Comparison of ENCODE assay signal across 20 cellular contexts in the genomic region with DNA sequence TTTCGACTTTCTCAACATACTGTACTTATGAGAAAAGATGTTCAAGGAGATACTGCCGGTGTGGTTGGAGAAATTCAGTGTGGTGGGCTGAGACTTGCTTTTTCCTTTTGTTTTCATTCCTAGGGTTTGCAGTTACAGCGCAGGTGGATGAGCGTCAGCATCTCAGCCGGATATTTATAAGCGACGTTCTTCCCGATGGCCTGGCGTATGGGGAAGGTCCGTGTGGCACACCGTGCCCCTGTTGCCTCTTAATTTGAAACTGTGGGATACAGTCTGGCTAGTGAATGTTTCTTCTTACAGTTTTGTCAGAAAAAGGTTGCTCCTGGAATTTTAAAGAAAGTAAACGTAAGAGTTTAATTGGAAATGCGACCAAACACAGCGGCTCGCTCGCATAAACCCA.
DNase-seq lines count a peak whose midpoint lies in the region; ATAC-seq, FAIRE-seq and TF ChIP-seq lines count a peak whose summit lies in the region.
"Had no signal": no experiment of that assay in that cellular context is flagged by ENCODE, and none has a peak within 500 bp of the region (broad histone marks: within the 10 kb centered on the region; RNA-seq: fewer than 3 reads in every experiment).

No MANE protein-coding gene starts in this region.

- H2AFZ ChIP-seq in OCI-LY7 (ENCODE audit: low read length) (peak overlapping the region; percentile 95), K562 (ENCODE audit: low read depth, low read length) (no peak overlapping the region)

- no peak for TF ChIP-seq CTCF in GM12864 (IDR thresholded peaks at IDR 0.05; ENCODE audit: low read depth, low read length, missing control alignments)
- no peak for TF ChIP-seq CTCF in OCI-LY7 (conservative IDR thresholded peaks at IDR 0.05; ENCODE audit: low read length)
- no peak for TF ChIP-seq CTCF in K562 (IDR thresholded peaks at IDR 0.05 in 2 of 3, conservative IDR thresholded peaks at IDR 0.05 in 1 of 3; ENCODE audit: insufficient read depth in 2 of 3, low read depth in 1 of 3, low read length in 3 of 3)
- no peak for TF ChIP-seq CTCF in BE2C (IDR thresholded peaks at IDR 0.05; ENCODE audit: low read depth, low read length)
- TF ChIP-seq CTCF in foreskin fibroblast (IDR thresholded peaks at IDR 0.05; ENCODE audit: low read depth, low read length) = no peak

- no peak for TF ChIP-seq EP300 in K562 (IDR thresholded peaks at IDR 0.05; ENCODE audit: low read length)

- H3K27ac ChIP-seq in OCI-LY7 (ENCODE audit: low read depth, low read length, poor library complexity, severe bottlenecking) (peak overlapping the region; percentile 81), K562 (ENCODE audit: extremely low read depth, low read depth, low read length) (no peak overlapping the region)
- H3K27ac ChIP-seq: C4-2B, RWPE1 had no signal

- H3K79me2 ChIP-seq in OCI-LY7 (ENCODE audit: insufficient read depth, low read depth, low read length) = peaks cover 16% of the 10 kb centered on the region; the same call in 1 of the 2 replicates
- H3K79me2 ChIP-seq in K562 (ENCODE audit: control insufficient read depth, insufficient read depth, low read length) = no peaks in the 10 kb centered on the region

- no peaks in the 10 kb centered on the region for H3K36me3 ChIP-seq in OCI-LY7 (ENCODE audit: insufficient read depth, low read length)
- H3K36me3 ChIP-seq in K562 (ENCODE audit: control insufficient read depth, insufficient read depth, low read length) = no peaks in the 10 kb centered on the region
- H3K36me3 ChIP-seq in BE2C = no peaks in the 10 kb centered on the region

- H3K4me2 ChIP-seq in OCI-LY7 (ENCODE audit: low read length) (peak overlapping the region; percentile 92), K562 (ENCODE audit: insufficient read depth, low read length) (no peak overlapping the region)

- intact Hi-C loops in OCI-LY7 (cut with micrococcal nuclease; ENCODE audit: unreplicated experiment) (no loop called here), K562 (cut with micrococcal nuclease) (no loop called here)

- H3K4me1 ChIP-seq in OCI-LY7 (ENCODE audit: insufficient read depth, low read length, poor library complexity, severe bottlenecking) = peaks cover 69% of the 10 kb centered on the region
- no peaks in the 10 kb centered on the region for H3K4me1 ChIP-seq in K562 (replicated peaks in 1 of 2; ENCODE audit: control insufficient read depth in 2 of 2, insufficient read depth in 2 of 2, low read length in 2 of 2)
- no peaks in the 10 kb centered on the region for H3K4me1 ChIP-seq in BE2C

- FAIRE-seq in K562 (lab: Jason Lieb, UNC) = no peak
- FAIRE-seq: G401.6, HepG2 had no signal

- ATAC-seq in K562 (no peak), GM21717 (IDR thresholded peaks at IDR 0.05; ENCODE audit: unreplicated experiment) (no peak)
- no peak for ATAC-seq in stimulated activated memory B cell treated with anti-CD40 and anti-IgM and Interleukin-4, amounts not matched to agents 10 μg/mL and 1 μg/mL and 100 μg/mL, for 72 hours
- ATAC-seq: HepG2 had no signal

- CTCF ChIA-PET in OCI-LY7 (lab: Charles Lee; ENCODE audit: unreplicated experiment) (interaction anchor here (0.6 to 1.2 kb wide), 2 partner anchors 8 to 66 kb away, joined by 3 read pairs; no protein-coding TSS in a partner anchor), K562 (lab: Yijun Ruan, JAX; ENCODE audit: low intra/inter-chr PET ratio) (interaction anchor here (0.6 kb wide), 1 partner anchor 10 kb away, joined by 3 read pairs; no protein-coding TSS in a partner anchor)

- POLR2A ChIA-PET in OCI-LY7 (lab: Charles Lee) = interaction anchor here (0.7 to 2.3 kb wide), 3 partner anchors 11 to 135 kb away, joined by 3 to 11 read pairs (median 5); no protein-coding TSS in a partner anchor
- POLR2A ChIA-PET in K562 (lab: Yijun Ruan, JAX) = no interaction called here

- BruUV-seq in OCI-LY7 (replicated peaks; lab: Mats Ljungman, UMichigan) (no TSS peak), K562 (replicated peaks; lab: Mats Ljungman, UMichigan) (no TSS peak)

- no peaks in the 10 kb centered on the region for H3K36me3 Mint-ChIP-seq in stimulated activated memory B cell treated with anti-CD40 and anti-IgM and Interleukin-4, amounts not matched to agents 10 μg/mL and 1 μg/mL and 100 μg/mL, for 72 hours

- H3K27me3 Mint-ChIP-seq in stimulated activated memory B cell treated with anti-CD40 and anti-IgM and Interleukin-4, amounts not matched to agents 10 μg/mL and 1 μg/mL and 100 μg/mL, for 72 hours = no peaks in the 10 kb centered on the region

- no peaks in the 10 kb centered on the region for H4K20me1 ChIP-seq in OCI-LY7 (ENCODE audit: insufficient read depth, low read length)
- no peaks in the 10 kb centered on the region for H4K20me1 ChIP-seq in K562 (replicated peaks; ENCODE audit: control insufficient read depth, insufficient read depth, low read length)

- no peaks in the 10 kb centered on the region for H3K9me3 Mint-ChIP-seq in stimulated activated memory B cell treated with anti-CD40 and anti-IgM and Interleukin-4, amounts not matched to agents 10 μg/mL and 1 μg/mL and 100 μg/mL, for 72 hours

- 13% methylated on average over 15 of the region's 16 CpGs for WGBS in K562 (ENCODE audit: insufficient coverage, low coverage, missing lambda C conversion rate)

- TF ChIP-seq POLR2A in K562 (conservative IDR thresholded peaks at IDR 0.05) = no peak

- H3K27ac Mint-ChIP-seq in stimulated activated memory B cell treated with anti-CD40 and anti-IgM and Interleukin-4, amounts not matched to agents 10 μg/mL and 1 μg/mL and 100 μg/mL, for 72 hours = peak overlapping the region; percentile 94

- H3K9ac ChIP-seq in K562 (ENCODE audit: insufficient read depth in 1 of 2, low read depth in 2 of 2, low read length in 2 of 2) = no peak overlapping the region

- no peaks in the 10 kb centered on the region for H3K9me1 ChIP-seq in K562 (ENCODE audit: control insufficient read depth, insufficient read depth, low read length)

- in situ Hi-C loops in K562 (cut with MboI) = no loop called here

- H3K27me3 ChIP-seq in K562 (ENCODE audit: control insufficient read depth in 2 of 2, insufficient read depth in 2 of 2, low read length in 2 of 2) = peaks cover 30 to 36% of the 10 kb centered on the region in 2 experiments
- no peaks in the 10 kb centered on the region for H3K27me3 ChIP-seq in BE2C

- H3K9me2 ChIP-seq in OCI-LY7 (ENCODE audit: insufficient read depth, low read length) = no peaks in the 10 kb centered on the region

- peaks cover 46% of the 10 kb centered on the region for H3K4me1 Mint-ChIP-seq in stimulated activated memory B cell treated with anti-CD40 and anti-IgM and Interleukin-4, amounts not matched to agents 10 μg/mL and 1 μg/mL and 100 μg/mL, for 72 hours

- H3K4me3 ChIP-seq in GM12864 (ENCODE audit: low read depth, low read length) = peak overlapping the region; percentile 78
- peak overlapping the region; percentile 65 for H3K4me3 ChIP-seq in OCI-LY7 (ENCODE audit: low read depth, low read length, poor library complexity, severe bottlenecking)
- no peak overlapping the region for H3K4me3 ChIP-seq in K562
- H3K4me3 ChIP-seq in BE2C (ENCODE audit: low read depth, low read length) = no peak overlapping the region
- H3K4me3 ChIP-seq in foreskin fibroblast (ENCODE audit: low read depth in 1 of 2, low read length in 2 of 2) = no peak overlapping the region

- DNase-seq in GM12864 (ENCODE audit: low read depth) = no peak
- no peak for DNase-seq in OCI-LY7 (ENCODE audit: low spot score)
- no peak for DNase-seq in K562 (ENCODE audit: extremely low read depth in 1 of 4, low spot score in 3 of 4)
- no peak for DNase-seq in BE2C
- no peak for DNase-seq in foreskin fibroblast
- DNase-seq in activated CD4-positive, alpha-beta T cell treated with anti-CD3 and anti-CD28 coated beads for 1 hour = no peak
- DNase-seq: DMS 273 treated with DMSO at 0.1 percent for 48 hours; DND-41; Karpas-422; NCI-H1417 treated with DMSO at 0.1 percent for 48 hours; NCI-H1930; NCI-H2171 treated with DMSO at 0.1 percent for 48 hours; NCI-H446 treated with DMSO at 0.1 percent for 48 hours; NK-92 treated with Interleukin-12 subunit alpha and Interleukin-12 subunit beta, amount 100 ng/mL, for 24 hours had no signal

- no peaks in the 10 kb centered on the region for H3K9me3 ChIP-seq in OCI-LY7 (ENCODE audit: low read length)
- H3K9me3 ChIP-seq in K562 (replicated peaks; ENCODE audit: control insufficient read depth, insufficient read depth, low read depth, low read length) = no peaks in the 10 kb centered on the region
- no peaks in the 10 kb centered on the region for H3K9me3 ChIP-seq in BE2C

- TF ChIP-seq RAD21 in K562 (CRISPR knock-in tag; conservative IDR thresholded peaks at IDR 0.05 in 1 of 2, IDR thresholded peaks at IDR 0.05 in 1 of 2) = no peak

- peak overlapping the region; percentile 16 for H3K4me3 Mint-ChIP-seq in stimulated activated memory B cell treated with anti-CD40 and anti-IgM and Interleukin-4, amounts not matched to agents 10 μg/mL and 1 μg/mL and 100 μg/mL, for 72 hours

TF ChIP-seq in K562, 482 proteins besides CTCF, POLR2A, EP300 and RAD21:
- TF ChIP-seq DPF2 (IDR thresholded peaks at IDR 0.05) (no peak), BMI1 (IDR thresholded peaks at IDR 0.05; ENCODE audit: low read length) (0 out of 2 replicates have a peak, but pooled peaks have one; percentile 3)
- TF ChIP-seq, protein P1, sequence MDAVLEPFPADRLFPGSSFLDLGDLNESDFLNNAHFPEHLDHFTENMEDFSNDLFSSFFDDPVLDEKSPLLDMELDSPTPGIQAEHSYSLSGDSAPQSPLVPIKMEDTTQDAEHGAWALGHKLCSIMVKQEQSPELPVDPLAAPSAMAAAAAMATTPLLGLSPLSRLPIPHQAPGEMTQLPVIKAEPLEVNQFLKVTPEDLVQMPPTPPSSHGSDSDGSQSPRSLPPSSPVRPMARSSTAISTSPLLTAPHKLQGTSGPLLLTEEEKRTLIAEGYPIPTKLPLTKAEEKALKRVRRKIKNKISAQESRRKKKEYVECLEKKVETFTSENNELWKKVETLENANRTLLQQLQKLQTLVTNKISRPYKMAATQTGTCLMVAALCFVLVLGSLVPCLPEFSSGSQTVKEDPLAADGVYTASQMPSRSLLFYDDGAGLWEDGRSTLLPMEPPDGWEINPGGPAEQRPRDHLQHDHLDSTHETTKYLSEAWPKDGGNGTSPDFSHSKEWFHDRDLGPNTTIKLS (IDR thresholded peaks at IDR 0.05; ENCODE audit: borderline replicate concordance, low read depth) = no peak

Comparison
In these comparisons a context has a peak if more than half of its experiments do, and no peak if none do; other contexts are left out.
1. H3K4me3 ChIP-seq: peak in GM12864 (single experiment) and OCI-LY7 (single experiment); none in K562 (single experiment), BE2C (single experiment) and foreskin fibroblast (0 of 2).